In the genomic region with DNA sequence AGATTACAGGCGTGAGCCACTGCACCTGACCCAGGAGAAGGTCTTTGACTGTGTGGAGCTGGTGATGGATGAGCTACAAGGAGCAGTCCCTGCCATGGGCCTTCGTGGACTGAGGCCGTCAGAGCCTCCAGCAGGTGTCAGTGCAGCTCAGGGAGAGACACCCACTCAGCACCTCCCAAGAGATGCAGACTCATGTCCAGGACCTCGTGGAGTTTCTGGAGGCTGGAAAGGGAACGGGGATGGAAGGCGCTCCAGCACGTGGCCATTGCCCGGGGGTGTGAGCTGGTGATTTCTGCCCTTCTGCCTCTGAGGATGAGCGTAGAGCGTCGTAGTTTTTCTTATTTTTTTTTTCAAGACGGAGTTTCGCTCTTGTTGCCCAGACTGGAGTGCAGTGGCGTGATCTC, we compare ENCODE assay signal across 7 cellular contexts. TPM values are rescaled to one million over a fixed set of nuclear protein-coding genes. Genes with fewer than 3 reads are reported as not detected.
DNase-seq lines count a peak whose midpoint lies in the region; ATAC-seq, FAIRE-seq and TF ChIP-seq lines count a peak whose summit lies in the region.
"Had no signal": no experiment of that assay in that cellular context is flagged by ENCODE, and none has a peak within 500 bp of the region (broad histone marks: within the 10 kb centered on the region; RNA-seq: fewer than 3 reads in every experiment).

No MANE protein-coding gene starts in this region.

- H3K27ac ChIP-seq in suprapubic skin = no peak overlapping the region

- H3K9me3 Mint-ChIP-seq in stimulated activated effector memory CD8-positive, alpha-beta T cell treated with anti-CD3 and anti-CD28 coated beads, Interleukin-12 subunit alpha, Interleukin-12 subunit beta, amount 100 ng/mL, for 72 hours = no peaks in the 10 kb centered on the region

- H3K4me1 Mint-ChIP-seq in stimulated activated effector memory CD8-positive, alpha-beta T cell treated with anti-CD3 and anti-CD28 coated beads, Interleukin-12 subunit alpha, Interleukin-12 subunit beta, amount 100 ng/mL, for 72 hours = no peaks in the 10 kb centered on the region

- H3K4me3 ChIP-seq in epithelial cell of esophagus (ENCODE audit: low read length) = no peak overlapping the region
- H3K4me3 ChIP-seq in suprapubic skin = no peak overlapping the region

- H3K27ac Mint-ChIP-seq in stimulated activated effector memory CD8-positive, alpha-beta T cell treated with anti-CD3 and anti-CD28 coated beads, Interleukin-12 subunit alpha, Interleukin-12 subunit beta, amount 100 ng/mL, for 72 hours = no peak overlapping the region

- ATAC-seq in stimulated activated effector memory CD8-positive, alpha-beta T cell treated with anti-CD3 and anti-CD28 coated beads, Interleukin-12 subunit alpha, Interleukin-12 subunit beta, amount 100 ng/mL, for 72 hours = no peak

- no peak for TF ChIP-seq POLR2A in suprapubic skin (IDR thresholded peaks at IDR 0.05)

- no peaks in the 10 kb centered on the region for H3K27me3 ChIP-seq in suprapubic skin

- DNase-seq in NCI-H526 (lab: John Stamatoyannopoulos, UW) (peak; percentile 49 to 78), epithelial cell of esophagus (ENCODE audit: low read depth) (peak; percentile 81), suprapubic skin (ENCODE audit: low spot score in 2 of 2) (peak in 1 of 2 donors; percentile 65), frontal cortex (ENCODE audit: low spot score in 2 of 2) (no peak)
- no peak for DNase-seq in stimulated activated effector memory CD8-positive, alpha-beta T cell treated with anti-CD3 and anti-CD28 coated beads, Interleukin-12 subunit alpha, Interleukin-12 subunit beta, amount 100 ng/mL, for 72 hours (ENCODE audit: low spot score in 2 of 2)

- 57% methylated on average over 12 of the region's 14 CpGs for WGBS in suprapubic skin

- H3K4me3 Mint-ChIP-seq in stimulated activated effector memory CD8-positive, alpha-beta T cell treated with anti-CD3 and anti-CD28 coated beads, Interleukin-12 subunit alpha, Interleukin-12 subunit beta, amount 100 ng/mL, for 72 hours = no peak overlapping the region

- TF ChIP-seq EP300 in suprapubic skin (IDR thresholded peaks at IDR 0.05) = no peak

- H3K36me3 ChIP-seq in suprapubic skin = no peaks in the 10 kb centered on the region

- H3K4me1 ChIP-seq in suprapubic skin = no peaks in the 10 kb centered on the region

- TF ChIP-seq CTCF in GM12874 (IDR thresholded peaks at IDR 0.05; ENCODE audit: insufficient read depth, low read depth, low read length) = peak; percentile 55
- peak; percentile 77 for TF ChIP-seq CTCF in epithelial cell of esophagus (IDR thresholded peaks at IDR 0.05; ENCODE audit: insufficient read depth, low read depth, low read length, missing control alignments)
- TF ChIP-seq CTCF in suprapubic skin (IDR thresholded peaks at IDR 0.05) = peak; percentile 41 to 47

- H3K9me3 ChIP-seq in suprapubic skin = no peaks in the 10 kb centered on the region

- peaks cover 9% of the 10 kb centered on the region for H3K36me3 Mint-ChIP-seq in stimulated activated effector memory CD8-positive, alpha-beta T cell treated with anti-CD3 and anti-CD28 coated beads, Interleukin-12 subunit alpha, Interleukin-12 subunit beta, amount 100 ng/mL, for 72 hours

- no peak for FAIRE-seq in frontal cortex (lab: Jason Lieb, UNC)

RNA-seq across cellular contexts. Expression of a gene that starts 9.5 kb away (rescaled TPM):
- total RNA-seq in suprapubic skin = 1 to 10 TPM; 3.5 to 9.2 (median 4.4) TPM
- total RNA-seq in frontal cortex = 0.41 TPM

RNA-seq across cellular contexts. Expression of a gene that starts 15.1 kb away (rescaled TPM):
- 10 to 100 TPM; 25.3 to 69.0 (median 65.5) TPM for total RNA-seq in suprapubic skin
- total RNA-seq in frontal cortex = 3.7 TPM

RNA-seq across cellular contexts. Expression of a gene that starts 31.9 kb away (rescaled TPM):
- 10 to 100 TPM; 45.0 to 54.2 (median 50.9) TPM for total RNA-seq in suprapubic skin
- 36.7 TPM for total RNA-seq in frontal cortex

RNA-seq across cellular contexts. Expression of a gene that starts 35.9 kb away (rescaled TPM):
- 1 to 10 TPM in 1 of 4 donors, not detected in 3; 1.2 TPM for total RNA-seq in suprapubic skin
- total RNA-seq in frontal cortex = not detected
- total RNA-seq: temporal lobe had no signal

RNA-seq across cellular contexts. Expression of a gene that starts 45.9 kb away (rescaled TPM):
- 100 to 1,000 TPM; 225 to 708 (median 639) TPM for total RNA-seq in suprapubic skin
- total RNA-seq in frontal cortex = 92.5 TPM

Comparison
In these comparisons a context has a peak if more than half of its experiments do, and no peak if none do; other contexts are left out.
1. DNase-seq: peak in NCI-H526 (2 of 2) and epithelial cell of esophagus (single experiment); none in stimulated activated effector memory CD8-positive, alpha-beta T cell treated with anti-CD3 and anti-CD28 coated beads, Interleukin-12 subunit alpha, Interleukin-12 subunit beta, amount 100 ng/mL, for 72 hours (0 of 2) and frontal cortex (0 of 2).
2. Peak in every context shown above with its lines, with median percentiles within 50 percentile points of each other: CTCF ChIP-seq.